ENCODE assay signal across 1 cellular context in the genomic region with DNA sequence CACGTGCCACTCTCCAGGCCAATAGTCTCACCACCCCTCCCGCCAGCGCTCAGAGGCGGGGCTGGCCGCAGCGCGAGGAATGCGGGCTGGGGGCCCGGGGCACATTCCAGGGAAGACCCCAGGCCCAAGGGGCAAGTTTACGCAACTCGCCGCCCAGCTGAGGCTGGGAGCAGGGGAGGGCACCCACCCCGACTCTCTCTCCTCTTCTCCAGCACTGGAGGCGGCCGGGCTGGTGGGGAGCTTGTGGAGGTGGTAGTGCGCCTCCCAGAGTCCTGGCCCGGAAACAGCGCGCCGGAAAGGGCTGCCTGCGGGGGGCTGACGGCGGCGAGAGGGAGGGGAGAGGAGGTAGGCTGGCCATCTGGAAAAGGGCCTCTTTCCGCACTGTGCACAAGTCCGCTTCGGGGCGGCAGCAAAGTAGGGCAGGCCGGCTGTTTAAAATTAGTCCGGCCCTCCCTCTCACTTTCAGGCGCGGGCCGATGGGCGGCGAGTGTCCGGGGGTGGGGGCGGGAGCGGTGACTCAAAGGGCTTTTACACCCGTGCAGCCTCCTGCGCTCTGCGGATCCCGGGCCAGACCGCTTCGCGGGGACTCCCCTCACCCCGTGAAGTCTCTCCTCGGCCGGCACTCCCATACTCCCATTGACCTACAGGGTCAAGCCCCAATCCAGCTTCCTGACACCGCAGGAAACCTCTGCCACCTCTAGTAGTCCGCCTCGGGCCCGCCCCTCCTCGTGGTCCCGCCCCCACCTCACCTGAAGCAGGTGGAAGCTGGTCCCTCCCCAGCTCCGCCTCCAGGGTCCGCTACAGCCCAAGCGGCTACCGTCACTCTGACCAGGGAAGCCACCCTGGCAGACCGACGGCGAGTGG.
TF ChIP-seq lines count a peak whose summit lies in the region.

No MANE protein-coding gene starts in this region.

TF ChIP-seq in HepG2, 621 proteins besides CTCF, POLR2A, EP300 and RAD21 (continued from another document):
- TF ChIP-seq, protein P1, sequence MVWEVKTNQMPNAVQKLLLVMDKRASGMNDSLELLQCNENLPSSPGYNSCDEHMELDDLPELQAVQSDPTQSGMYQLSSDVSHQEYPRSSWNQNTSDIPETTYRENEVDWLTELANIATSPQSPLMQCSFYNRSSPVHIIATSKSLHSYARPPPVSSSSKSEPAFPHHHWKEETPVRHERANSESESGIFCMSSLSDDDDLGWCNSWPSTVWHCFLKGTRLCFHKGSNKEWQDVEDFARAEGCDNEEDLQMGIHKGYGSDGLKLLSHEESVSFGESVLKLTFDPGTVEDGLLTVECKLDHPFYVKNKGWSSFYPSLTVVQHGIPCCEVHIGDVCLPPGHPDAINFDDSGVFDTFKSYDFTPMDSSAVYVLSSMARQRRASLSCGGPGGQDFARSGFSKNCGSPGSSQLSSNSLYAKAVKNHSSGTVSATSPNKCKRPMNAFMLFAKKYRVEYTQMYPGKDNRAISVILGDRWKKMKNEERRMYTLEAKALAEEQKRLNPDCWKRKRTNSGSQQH (CRISPR knock-in tag; IDR thresholded peaks at IDR 0.05; ENCODE audit: low read depth), result peak; percentile 85
- TF ChIP-seq CBX1 (IDR thresholded peaks at IDR 0.05; ENCODE audit: low read depth) (no peak), ZBTB42 (CRISPR knock-in tag; IDR thresholded peaks at IDR 0.05) (no peak; the same call in 1 of the 2 replicates), AHR (CRISPR knock-in tag; IDR thresholded peaks at IDR 0.05) (0 out of 2 replicates have a peak, but pooled peaks have one; percentile 70), ZSCAN29 (CRISPR knock-in tag; conservative IDR thresholded peaks at IDR 0.05) (no peak), KDM5B (CRISPR knock-in tag; IDR thresholded peaks at IDR 0.05; ENCODE audit: borderline replicate concordance) (peak; percentile 96), FIP1L1 (IDR thresholded peaks at IDR 0.05; ENCODE audit: borderline replicate concordance, insufficient read depth, low read depth, low read length) (0 out of 2 replicates have a peak, but pooled peaks have one; percentile 62), PAWR (CRISPR knock-in tag; IDR thresholded peaks at IDR 0.05; ENCODE audit: borderline replicate concordance) (no peak; the same call in 1 of the 2 replicates), SRSF1 (optimal IDR thresholded peaks at IDR 0.05; ENCODE audit: low read depth, low read length) (peak; percentile 90), BRCA1 (CRISPR knock-in tag; IDR thresholded peaks at IDR 0.05) (0 out of 2 replicates have a peak, but pooled peaks have one; percentile 60), ATF4 (CRISPR knock-in tag; IDR thresholded peaks at IDR 0.05) (peak in 1 of 2 experiments; percentile 72; a peak in 2 of 4 replicates), HDAC2 (CRISPR knock-in tag; IDR thresholded peaks at IDR 0.05) (peak; percentile 94), ZFP41 (CRISPR knock-in tag; IDR thresholded peaks at IDR 0.05; ENCODE audit: borderline replicate concordance) (no peak), ZNF18 (CRISPR knock-in tag; IDR thresholded peaks at IDR 0.05; ENCODE audit: insufficient replicate concordance) (peak; percentile 95), ZNF782 (CRISPR knock-in tag; IDR thresholded peaks at IDR 0.05; ENCODE audit: borderline replicate concordance) (peak; percentile 39; the same call in 1 of the 2 replicates), SP2 (CRISPR knock-in tag; IDR thresholded peaks at IDR 0.05) (no peak), BCL6 (CRISPR knock-in tag; IDR thresholded peaks at IDR 0.05) (peak; percentile 86), ZNF788 (CRISPR knock-in tag; IDR thresholded peaks at IDR 0.05; ENCODE audit: borderline replicate concordance) (peak; percentile 98), IKZF4 (CRISPR knock-in tag; IDR thresholded peaks at IDR 0.05; ENCODE audit: borderline replicate concordance, low read depth, not compliant biosample characterization) (no peak), ZNF484 (CRISPR knock-in tag; IDR thresholded peaks at IDR 0.05; ENCODE audit: borderline replicate concordance, low read depth) (no peak), ZNF136 (CRISPR knock-in tag; IDR thresholded peaks at IDR 0.05; ENCODE audit: low read depth) (0 out of 2 replicates have a peak, but pooled peaks have one; percentile 29), ZNF329 (CRISPR knock-in tag; IDR thresholded peaks at IDR 0.05; ENCODE audit: low read depth) (0 out of 2 replicates have a peak, but pooled peaks have one; percentile 2), SP1 (IDR thresholded peaks at IDR 0.05) (no peak), SP1 (CRISPR knock-in tag; IDR thresholded peaks at IDR 0.05) (peak; percentile 65), PCBP1 (IDR thresholded peaks at IDR 0.05; ENCODE audit: borderline replicate concordance, low read depth, low read length) (no peak), ZNF639 (CRISPR knock-in tag; conservative IDR thresholded peaks at IDR 0.05) (peak; percentile 75), MIXL1 (CRISPR knock-in tag; IDR thresholded peaks at IDR 0.05) (no peak)
- TF ChIP-seq, protein P2, sequence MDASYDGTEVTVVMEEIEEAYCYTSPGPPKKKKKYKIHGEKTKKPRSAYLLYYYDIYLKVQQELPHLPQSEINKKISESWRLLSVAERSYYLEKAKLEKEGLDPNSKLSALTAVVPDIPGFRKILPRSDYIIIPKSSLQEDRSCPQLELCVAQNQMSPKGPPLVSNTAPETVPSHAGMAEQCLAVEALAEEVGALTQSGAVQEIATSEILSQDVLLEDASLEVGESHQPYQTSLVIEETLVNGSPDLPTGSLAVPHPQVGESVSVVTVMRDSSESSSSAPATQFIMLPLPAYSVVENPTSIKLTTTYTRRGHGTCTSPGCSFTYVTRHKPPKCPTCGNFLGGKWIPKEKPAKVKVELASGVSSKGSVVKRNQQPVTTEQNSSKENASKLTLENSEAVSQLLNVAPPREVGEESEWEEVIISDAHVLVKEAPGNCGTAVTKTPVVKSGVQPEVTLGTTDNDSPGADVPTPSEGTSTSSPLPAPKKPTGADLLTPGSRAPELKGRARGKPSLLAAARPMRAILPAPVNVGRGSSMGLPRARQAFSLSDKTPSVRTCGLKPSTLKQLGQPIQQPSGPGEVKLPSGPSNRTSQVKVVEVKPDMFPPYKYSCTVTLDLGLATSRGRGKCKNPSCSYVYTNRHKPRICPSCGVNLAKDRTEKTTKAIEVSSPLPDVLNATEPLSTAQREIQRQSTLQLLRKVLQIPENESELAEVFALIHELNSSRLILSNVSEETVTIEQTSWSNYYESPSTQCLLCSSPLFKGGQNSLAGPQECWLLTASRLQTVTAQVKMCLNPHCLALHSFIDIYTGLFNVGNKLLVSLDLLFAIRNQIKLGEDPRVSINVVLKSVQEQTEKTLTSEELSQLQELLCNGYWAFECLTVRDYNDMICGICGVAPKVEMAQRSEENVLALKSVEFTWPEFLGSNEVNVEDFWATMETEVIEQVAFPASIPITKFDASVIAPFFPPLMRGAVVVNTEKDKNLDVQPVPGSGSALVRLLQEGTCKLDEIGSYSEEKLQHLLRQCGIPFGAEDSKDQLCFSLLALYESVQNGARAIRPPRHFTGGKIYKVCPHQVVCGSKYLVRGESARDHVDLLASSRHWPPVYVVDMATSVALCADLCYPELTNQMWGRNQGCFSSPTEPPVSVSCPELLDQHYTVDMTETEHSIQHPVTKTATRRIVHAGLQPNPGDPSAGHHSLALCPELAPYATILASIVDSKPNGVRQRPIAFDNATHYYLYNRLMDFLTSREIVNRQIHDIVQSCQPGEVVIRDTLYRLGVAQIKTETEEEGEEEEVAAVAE (CRISPR knock-in tag; IDR thresholded peaks at IDR 0.05; ENCODE audit: borderline replicate concordance), result peak; percentile 29; the same call in 1 of the 2 replicates
- TF ChIP-seq, protein P3, sequence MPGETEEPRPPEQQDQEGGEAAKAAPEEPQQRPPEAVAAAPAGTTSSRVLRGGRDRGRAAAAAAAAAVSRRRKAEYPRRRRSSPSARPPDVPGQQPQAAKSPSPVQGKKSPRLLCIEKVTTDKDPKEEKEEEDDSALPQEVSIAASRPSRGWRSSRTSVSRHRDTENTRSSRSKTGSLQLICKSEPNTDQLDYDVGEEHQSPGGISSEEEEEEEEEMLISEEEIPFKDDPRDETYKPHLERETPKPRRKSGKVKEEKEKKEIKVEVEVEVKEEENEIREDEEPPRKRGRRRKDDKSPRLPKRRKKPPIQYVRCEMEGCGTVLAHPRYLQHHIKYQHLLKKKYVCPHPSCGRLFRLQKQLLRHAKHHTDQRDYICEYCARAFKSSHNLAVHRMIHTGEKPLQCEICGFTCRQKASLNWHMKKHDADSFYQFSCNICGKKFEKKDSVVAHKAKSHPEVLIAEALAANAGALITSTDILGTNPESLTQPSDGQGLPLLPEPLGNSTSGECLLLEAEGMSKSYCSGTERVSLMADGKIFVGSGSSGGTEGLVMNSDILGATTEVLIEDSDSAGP (CRISPR knock-in tag; IDR thresholded peaks at IDR 0.05; ENCODE audit: borderline replicate concordance), result peak; percentile 94
